Comparison of ENCODE assay signal across 8 cellular contexts in the genomic region with DNA sequence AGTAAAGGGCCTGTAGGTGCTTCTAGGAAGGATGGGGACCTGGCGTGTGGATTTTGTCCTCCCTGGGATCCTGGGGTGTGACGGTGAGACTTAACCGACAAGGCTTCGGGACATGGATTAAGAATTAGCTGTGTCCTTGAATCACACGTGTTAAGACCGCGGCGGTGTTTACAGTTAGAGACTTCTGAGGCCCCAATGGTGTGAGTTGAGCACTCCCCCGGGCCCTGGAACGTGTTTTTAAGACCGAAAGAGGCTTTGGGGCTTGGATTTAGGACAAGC. TPM values are rescaled to one million over a fixed set of nuclear protein-coding genes. Genes with fewer than 3 reads are reported as not detected.
DNase-seq lines count a peak whose midpoint lies in the region; ATAC-seq and TF ChIP-seq lines count a peak whose summit lies in the region.

No MANE protein-coding gene starts in this region.

- H3K4me3 Mint-ChIP-seq in memory B cell = peak overlapping the region; percentile 95

- DNase-seq in heart right ventricle (no peak), left ventricle myocardium superior (no peak), brain microvascular endothelial cell (no peak), memory B cell (ENCODE audit: low spot score in 2 of 2) (no peak), iPS-NIHi7 (ENCODE audit: extremely low spot score) (no peak)

- WGBS in heart right ventricle, 2 donors = 3 to 6% methylated on average over 11 of the region's 11 CpGs
- WGBS in urinary bladder = 13% methylated on average over 11 of the region's 11 CpGs

- in situ Hi-C loops in brain microvascular endothelial cell (cut with HindIII; ENCODE audit: low pct_ligation_motif_present, low sequenced_read_pairs) = no loop called here

- H3K4me1 ChIP-seq in heart right ventricle (peaks cover 7 to 48% (median 24%) of the 10 kb centered on the region in 9 donors), urinary bladder (ENCODE audit: insufficient read depth) (peaks cover 2% of the 10 kb centered on the region)

- H3K4me3 ChIP-seq in heart right ventricle = peak overlapping the region; percentile 46 to 99 (median 82)
- H3K4me3 ChIP-seq in brain microvascular endothelial cell (ENCODE audit: low read depth, low read length) = peak overlapping the region; percentile 72
- H3K4me3 ChIP-seq in urinary bladder (ENCODE audit: low read depth, low read length) = peak overlapping the region; percentile 61

- no peak for ATAC-seq in heart right ventricle
- ATAC-seq in left ventricle myocardium superior = no peak
- no peak for ATAC-seq in memory B cell (ENCODE audit: low read depth)
- ATAC-seq in GM18867 (IDR thresholded peaks at IDR 0.05; ENCODE audit: unreplicated experiment) = no peak
- no peak for ATAC-seq in GM21737 (IDR thresholded peaks at IDR 0.05; ENCODE audit: unreplicated experiment)

- H3K9me3 Mint-ChIP-seq in memory B cell = no peaks in the 10 kb centered on the region

- H3K9me3 ChIP-seq in heart right ventricle = no peaks in the 10 kb centered on the region

- H3K36me3 Mint-ChIP-seq in memory B cell = no peaks in the 10 kb centered on the region

- H3K27ac Mint-ChIP-seq in memory B cell = peak overlapping the region; percentile 89

- TF ChIP-seq CTCF in heart right ventricle (IDR thresholded peaks at IDR 0.05) (no peak), brain microvascular endothelial cell (IDR thresholded peaks at IDR 0.05; ENCODE audit: low read depth, low read length, missing control alignments) (no peak)

- peaks cover 20% of the 10 kb centered on the region for H3K4me1 Mint-ChIP-seq in memory B cell

- H3K27ac ChIP-seq in heart right ventricle (peak overlapping the region; percentile 82 to 97 (median 96)), brain microvascular endothelial cell (no peak overlapping the region), urinary bladder (ENCODE audit: low read depth) (no peak overlapping the region)

- no peaks in the 10 kb centered on the region for H3K27me3 Mint-ChIP-seq in memory B cell

- intact Hi-C loops in heart right ventricle (cut with DNase I) (loop anchor here in 9 of 10 donors (5.0 to 10.0 kb wide), 7 partner anchors 43 to 162 kb away; a partner anchor contains a TSS), left ventricle myocardium superior (cut with micrococcal nuclease) (no loop called here)

- H3K27me3 ChIP-seq in heart right ventricle (no peaks in the 10 kb centered on the region), brain microvascular endothelial cell (replicated peaks) (no peaks in the 10 kb centered on the region)

- H3K36me3 ChIP-seq in heart right ventricle (peaks cover 0 to 8% (median 0%) of the 10 kb centered on the region in 9 donors), brain microvascular endothelial cell (replicated peaks) (no peaks in the 10 kb centered on the region), urinary bladder (ENCODE audit: insufficient read depth) (no peaks in the 10 kb centered on the region)

RNA-seq across cellular contexts. Expression of a gene that starts 1.3 kb away (rescaled TPM):
- total RNA-seq in heart right ventricle = 10 to 100 TPM; 37.1 to 64.5 (median 47.2) TPM
- polyA plus RNA-seq in heart right ventricle = 10 to 100 TPM; 16.0 to 78.3 TPM
- 68.9 TPM for total RNA-seq in left ventricle myocardium superior
- total RNA-seq in urinary bladder = 14.8 TPM
- 21.1 TPM for polyA plus RNA-seq in urinary bladder

RNA-seq across cellular contexts. Expression of a gene that starts 8.3 kb away (rescaled TPM):
- total RNA-seq in heart right ventricle (under 1 TPM in 4 of 10 donors, not detected in 6; 0.42 to 0.80 (median 0.55) TPM), left ventricle myocardium superior (not detected), urinary bladder (not detected)
- polyA plus RNA-seq in heart right ventricle (1 to 10 TPM in 1 of 2 donors, not detected in 1; 1.1 TPM), urinary bladder (not detected)

RNA-seq across cellular contexts. Expression of a gene that starts 20.6 kb away (rescaled TPM):
- total RNA-seq in heart right ventricle = under 1 TPM in 2 of 10 donors, not detected in 8; 0.12 to 0.20 TPM
- under 1 TPM in 1 of 2 donors, not detected in 1; 0.03 TPM for polyA plus RNA-seq in heart right ventricle
- not detected for total RNA-seq in left ventricle myocardium superior
- 0.53 TPM for total RNA-seq in urinary bladder
- 0.82 TPM for polyA plus RNA-seq in urinary bladder

RNA-seq across cellular contexts. Expression of a gene that starts 42.4 kb away (rescaled TPM):
- total RNA-seq in heart right ventricle (10 to 100 TPM; 16.2 to 45.4 (median 20.6) TPM), left ventricle myocardium superior (19.7 TPM), urinary bladder (27.2 TPM)
- polyA plus RNA-seq in heart right ventricle (10 to 100 TPM; 40.7 to 57.6 TPM), urinary bladder (82.8 TPM)

RNA-seq across cellular contexts. Expression of a gene that starts 49.2 kb away (rescaled TPM):
- 10 to 100 TPM; 11.7 to 26.8 (median 13.4) TPM for total RNA-seq in heart right ventricle
- 10 to 100 TPM; 38.6 to 50.0 TPM for polyA plus RNA-seq in heart right ventricle
- total RNA-seq in left ventricle myocardium superior = 18.9 TPM
- total RNA-seq in urinary bladder = 25.7 TPM
- 66.4 TPM for polyA plus RNA-seq in urinary bladder

Comparison
In these comparisons a context has a peak if more than half of its experiments do, and no peak if none do; other contexts are left out.
1. H3K27ac ChIP-seq: peak in heart right ventricle (10 of 10); none in brain microvascular endothelial cell (single experiment) and urinary bladder (single experiment).
2. Peak in every context shown above with its lines, with median percentiles within 50 percentile points of each other: H3K4me3 ChIP-seq.